ENCODE assay signal across 8 cellular contexts in genomic region chr2:238426568-238427434, GRCh38. TPM values are rescaled to one million over a fixed set of nuclear protein-coding genes. Genes with fewer than 3 reads are reported as not detected.
DNase-seq lines count a peak whose midpoint lies in the region; ATAC-seq and TF ChIP-seq lines count a peak whose summit lies in the region.

ASB1 (plus strand) TSS chr2:238426927; CDS start chr2:238427071, 144 bp downstream.

- H3K9me3 ChIP-seq in KOPT-K1 (ENCODE audit: insufficient read depth, low read length, poor library complexity, severe bottlenecking) (peaks cover 8% of the 10 kb centered on the region), SK-N-SH (peaks cover 7% of the 10 kb centered on the region; the same call in 1 of the 2 replicates), ovary (no peaks in the 10 kb centered on the region), thyroid gland (no peaks in the 10 kb centered on the region)

- H3K27ac ChIP-seq in KOPT-K1 (ENCODE audit: low read depth, low read length, poor library complexity, severe bottlenecking) (peak within 1 kb of the TSS; percentile 88), SK-N-SH (ENCODE audit: low read depth in 2 of 2, low read length in 1 of 2) (peak within 1 kb of the TSS; percentile 98 to 99), ovary (peak within 1 kb of the TSS; percentile 88 to 91), thyroid gland (peak within 1 kb of the TSS; percentile 73 to 89 (median 87))

- H3K4me3 ChIP-seq in SK-N-SH (ENCODE audit: low read depth in 2 of 2, low read length in 1 of 2) (peak within 1 kb of the TSS; percentile 92 to 98), ovary (peak within 1 kb of the TSS; percentile 90), thyroid gland (replicated peaks in 1 of 3) (peak within 1 kb of the TSS; percentile 34 to 96 (median 77))

- H3K9ac ChIP-seq in SK-N-SH: peak within 1 kb of the TSS; percentile 98

- peak within 1 kb of the TSS; percentile 85 for H3K4me2 ChIP-seq in SK-N-SH

- TF ChIP-seq CTCF in SK-N-SH (IDR thresholded peaks at IDR 0.05): no peak
- no peak for TF ChIP-seq CTCF in ovary (IDR thresholded peaks at IDR 0.05)
- no peak for TF ChIP-seq CTCF in thyroid gland (IDR thresholded peaks at IDR 0.05)

- H3K9me2 ChIP-seq in SK-N-SH: no peaks in the 10 kb centered on the region

- H3K27me3 ChIP-seq in SK-N-SH (ENCODE audit: insufficient read depth) (no peaks in the 10 kb centered on the region), ovary (no peaks in the 10 kb centered on the region), thyroid gland (no peaks in the 10 kb centered on the region)

- TF ChIP-seq EP300 in SK-N-SH (IDR thresholded peaks at IDR 0.05; ENCODE audit: borderline replicate concordance in 1 of 2, low read depth in 1 of 2, low read length in 1 of 2) (no peak; a peak in 1 of 4 replicates), ovary (IDR thresholded peaks at IDR 0.05) (no peak)

- CTCF ChIA-PET in SK-N-SH (lab: Yijun Ruan, JAX): interaction anchor here (1.2 kb wide), 1 partner anchor 10 kb away, joined by 3 read pairs; no protein-coding TSS in a partner anchor

- H2AFZ ChIP-seq in SK-N-SH (ENCODE audit: low read depth): peak within 1 kb of the TSS; percentile 89

- peaks cover 16 to 18% of the 10 kb centered on the region in 2 experiments; a peak in 3 of 4 replicates for H3K4me1 ChIP-seq in SK-N-SH (ENCODE audit: control insufficient read depth in 1 of 2, insufficient read depth in 2 of 2, low read depth in 1 of 2, low read length in 1 of 2)
- peaks cover 16% of the 10 kb centered on the region for H3K4me1 ChIP-seq in ovary (ENCODE audit: insufficient read depth)
- H3K4me1 ChIP-seq in thyroid gland: peaks cover 15 to 19% of the 10 kb centered on the region in 2 donors

- H3F3A ChIP-seq in SK-N-SH (replicated peaks; ENCODE audit: insufficient read depth): peaks cover 5% of the 10 kb centered on the region

- peak; percentile 20 for TF ChIP-seq POLR2A in ovary (IDR thresholded peaks at IDR 0.05)
- peak in 1 of 2 donors; percentile 54 for TF ChIP-seq POLR2A in thyroid gland (IDR thresholded peaks at IDR 0.05)

- ATAC-seq in GM21825 (IDR thresholded peaks at IDR 0.05; ENCODE audit: unreplicated experiment): peak; percentile 78

- DNase-seq in ELR (ENCODE audit: low read depth): peak; percentile 98
- DNase-seq in SK-N-SH: peak; percentile 97
- peak; percentile 80 for DNase-seq in activated naive CD4-positive, alpha-beta T cell treated with anti-CD3 and anti-CD28 coated beads, Interleukin-2, amount 50 U/mL, for 16 hours
- peak; percentile 86 for DNase-seq in glomerular visceral epithelial cell (ENCODE audit: extremely low spot score)
- DNase-seq in ovary: peak; percentile 64 to 85 (median 74)
- DNase-seq in thyroid gland: peak; percentile 64 to 69

- POLR2A ChIA-PET in SK-N-SH (lab: Yijun Ruan, JAX): no interaction called here

- intact Hi-C loops in ovary (cut with DNase I) (no loop called here), thyroid gland (cut with DNase I) (no loop called here)

- WGBS in SK-N-SH (ENCODE audit: low lambda C conversion rate): 2% methylated on average over 22 of the region's 104 CpGs
- 0 to 1% (median 1%) methylated on average over 66 to 104 of the region's 104 CpGs for WGBS in ovary, 3 donors
- 0 to 5% methylated on average over 4 to 13 of the region's 104 CpGs for WGBS in thyroid gland, 2 donors

- H3K36me3 ChIP-seq in KOPT-K1 (ENCODE audit: insufficient read depth, low read length) (peaks cover 10% of the 10 kb centered on the region), SK-N-SH (replicated peaks in 1 of 2; ENCODE audit: control insufficient read depth in 1 of 2, insufficient read depth in 2 of 2, low read length in 1 of 2) (peaks cover 6 to 32% of the 10 kb centered on the region in 2 experiments), ovary (no peaks in the 10 kb centered on the region), thyroid gland (no peaks in the 10 kb centered on the region)

- no peak for TF ChIP-seq RAD21 in SK-N-SH (IDR thresholded peaks at IDR 0.05; ENCODE audit: low read length)

- H3K79me2 ChIP-seq in SK-N-SH (ENCODE audit: insufficient read depth): peaks cover 57% of the 10 kb centered on the region

- no peaks in the 10 kb centered on the region for H4K20me1 ChIP-seq in SK-N-SH (ENCODE audit: insufficient read depth)

TF ChIP-seq in SK-N-SH, 30 proteins besides CTCF, POLR2A, EP300 and RAD21 (continues in another document):
- TF ChIP-seq TEAD4 (IDR thresholded peaks at IDR 0.05; ENCODE audit: borderline replicate concordance, insufficient read depth) (no peak), ELF1 (IDR thresholded peaks at IDR 0.05) (peak; percentile 70; the same call in 1 of the 2 replicates), EZH2phosphoT487 (IDR thresholded peaks at IDR 0.05; ENCODE audit: borderline replicate concordance, low read depth) (no peak), MAX (IDR thresholded peaks at IDR 0.05; ENCODE audit: low read depth) (peak; percentile 31), USF2 (IDR thresholded peaks at IDR 0.05; ENCODE audit: borderline replicate concordance, low read depth, low read length) (no peak), TAF1 (IDR thresholded peaks at IDR 0.05; ENCODE audit: borderline replicate concordance, low read depth, low read length) (peak; percentile 65), NRF1 (IDR thresholded peaks at IDR 0.05; ENCODE audit: low read depth, low read length) (no peak), YY1 (IDR thresholded peaks at IDR 0.05; ENCODE audit: low read depth) (peak; percentile 25; the same call in 1 of the 2 replicates), POLR2AphosphoS5 (IDR thresholded peaks at IDR 0.05; ENCODE audit: low read depth, low read length) (peak; percentile 79), IRF3 (IDR thresholded peaks at IDR 0.05; ENCODE audit: low read depth, low read length) (no peak), PBX3 (IDR thresholded peaks at IDR 0.05) (no peak), FOSL2 (IDR thresholded peaks at IDR 0.05; ENCODE audit: borderline replicate concordance, low read depth) (no peak), RCOR1 (IDR thresholded peaks at IDR 0.05; ENCODE audit: low read length) (no peak), MEF2A (IDR thresholded peaks at IDR 0.05; ENCODE audit: borderline replicate concordance, low read depth) (no peak), ZBTB33 (IDR thresholded peaks at IDR 0.05; ENCODE audit: borderline replicate concordance, low read depth) (no peak), NFIC (IDR thresholded peaks at IDR 0.05; ENCODE audit: borderline replicate concordance) (no peak)

RNA-seq across cellular contexts. Expression of gene ASB1, which starts in this region (rescaled TPM):
- 33.3 and 33.6 TPM in 2 replicates for polyA plus RNA-seq in SK-N-SH (2012; rRNA removed)
- 23.3 and 25.2 TPM in 2 replicates for polyA plus RNA-seq in SK-N-SH (2012; cell fraction: cytosol; rRNA removed)
- 80.7 and 86.5 TPM in 2 replicates for polyA plus RNA-seq in SK-N-SH (2012; cell fraction: nucleus; rRNA removed)
- total RNA-seq in ovary: 10 to 100 TPM in 6 of 7 donors, 1 to 10 TPM in 1; 9.3 to 34.0 (median 30.6) TPM
- 10 to 100 TPM; 18.2 to 22.6 TPM for polyA plus RNA-seq in ovary
- 10 to 100 TPM; 12.4 to 19.5 (median 15.6) TPM for total RNA-seq in thyroid gland

Comparison
In these comparisons a context has a peak if more than half of its experiments do, and no peak if none do; other contexts are left out.
1. Peak in every context shown above with its lines: DNase-seq, ATAC-seq, H3K4me3 ChIP-seq and H3K27ac ChIP-seq.